Comparison of ENCODE assay signal across 29 cellular contexts in genomic region chr2:173659522-173659921, GRCh38.
"Had no signal": no experiment of that assay in that cellular context is flagged by ENCODE, and none has a peak within 500 bp of the region (broad histone marks: within the 10 kb centered on the region; RNA-seq: fewer than 3 reads in every experiment).

No MANE protein-coding gene starts in this region.

- H3K4me1 ChIP-seq: gastrocnemius medialis, right atrium auricular region had no signal

- FAIRE-seq: colon, endometrium, kidney, small intestine had no signal

- DNase-seq: activated CD4-positive, alpha-beta memory T cell treated with anti-CD3 and anti-CD28 coated beads, Interleukin-2, amount 10 ng/mL, durations not matched to agents 7 days and 5 days; activated CD4-positive, alpha-beta T cell treated with anti-CD3 and anti-CD28 coated beads for 48 hours; activated CD4-positive, CD25-positive, alpha-beta regulatory T cell; activated CD8-positive, alpha-beta memory T cell treated with anti-CD3 and anti-CD28 coated beads, Interleukin-2, amount 10 ng/mL, durations not matched to agents 7 days and 5 days; activated naive CD4-positive, alpha-beta T cell; activated naive CD8-positive, alpha-beta T cell treated with anti-CD3 and anti-CD28 coated beads for 36 hours; amygdala; caudate nucleus; dorsolateral prefrontal cortex; erythroblast; gastrocnemius medialis; head of caudate nucleus; kidney; nephron progenitor cell; small intestine; stimulated activated CD4-positive, alpha-beta T cell treated with anti-CD3 and anti-CD28 coated beads, Interleukin-15, amount 100 ng/mL, for 24 hours; stimulated activated CD4-positive, alpha-beta T cell treated with anti-CD3 and anti-CD28 coated beads, Interleukin-2, amount 100 ng/mL, for 48 hours; stimulated activated naive CD8-positive, alpha-beta T cell treated with anti-CD3 and anti-CD28 coated beads, Interleukin-15, amount 100 ng/mL, for 72 hours; T-helper 1 cell; T-helper 9 cell; trophoblast cell had no signal

- H3K27me3 ChIP-seq: gastrocnemius medialis, right atrium auricular region had no signal

- ATAC-seq: activated CD8-positive, alpha-beta memory T cell treated with anti-CD3 and anti-CD28 coated beads, Interleukin-2, amount 10 ng/mL, durations not matched to agents 7 days and 5 days; activated T-helper 17 cell treated with anti-CD3 and anti-CD28 coated beads, Interleukin-2, amount 50 U/mL, for 72 hours; gastrocnemius medialis; left lobe of liver; stimulated activated naive CD8-positive, alpha-beta T cell treated with anti-CD3 and anti-CD28 coated beads, Interleukin-15, amount 100 ng/mL, for 72 hours had no signal

- H3K27ac Mint-ChIP-seq: activated CD4-positive, alpha-beta memory T cell treated with anti-CD3 and anti-CD28 coated beads, Interleukin-2, amount 10 ng/mL, durations not matched to agents 7 days and 5 days; activated CD8-positive, alpha-beta memory T cell treated with anti-CD3 and anti-CD28 coated beads, Interleukin-2, amount 10 ng/mL, durations not matched to agents 7 days and 5 days; activated naive CD8-positive, alpha-beta T cell treated with anti-CD3 and anti-CD28 coated beads for 36 hours; activated T-helper 17 cell treated with anti-CD3 and anti-CD28 coated beads, Interleukin-2, amount 50 U/mL, for 72 hours; nephron progenitor cell; progenitor cell of endocrine pancreas; stimulated activated naive CD8-positive, alpha-beta T cell treated with anti-CD3 and anti-CD28 coated beads, Interleukin-15, amount 100 ng/mL, for 72 hours had no signal

- H3K36me3 ChIP-seq: gastrocnemius medialis, right atrium auricular region had no signal

- H3K4me3 Mint-ChIP-seq: activated CD4-positive, alpha-beta memory T cell treated with anti-CD3 and anti-CD28 coated beads, Interleukin-2, amount 10 ng/mL, durations not matched to agents 7 days and 5 days; activated CD8-positive, alpha-beta memory T cell treated with anti-CD3 and anti-CD28 coated beads, Interleukin-2, amount 10 ng/mL, durations not matched to agents 7 days and 5 days; activated naive CD8-positive, alpha-beta T cell treated with anti-CD3 and anti-CD28 coated beads for 36 hours; activated T-helper 17 cell treated with anti-CD3 and anti-CD28 coated beads, Interleukin-2, amount 50 U/mL, for 72 hours; nephron progenitor cell; stimulated activated naive CD8-positive, alpha-beta T cell treated with anti-CD3 and anti-CD28 coated beads, Interleukin-15, amount 100 ng/mL, for 72 hours had no signal

- H3K36me3 Mint-ChIP-seq: activated CD8-positive, alpha-beta memory T cell treated with anti-CD3 and anti-CD28 coated beads, Interleukin-2, amount 10 ng/mL, durations not matched to agents 7 days and 5 days; activated naive CD8-positive, alpha-beta T cell treated with anti-CD3 and anti-CD28 coated beads for 36 hours; brain had no signal

- H3K9me3 Mint-ChIP-seq: activated CD4-positive, alpha-beta memory T cell treated with anti-CD3 and anti-CD28 coated beads, Interleukin-2, amount 10 ng/mL, durations not matched to agents 7 days and 5 days; activated naive CD8-positive, alpha-beta T cell treated with anti-CD3 and anti-CD28 coated beads for 36 hours; activated T-helper 17 cell treated with anti-CD3 and anti-CD28 coated beads, Interleukin-2, amount 50 U/mL, for 72 hours; nephron progenitor cell; stimulated activated naive CD8-positive, alpha-beta T cell treated with anti-CD3 and anti-CD28 coated beads, Interleukin-15, amount 100 ng/mL, for 72 hours had no signal

- H3K27ac ChIP-seq: dorsolateral prefrontal cortex, gastrocnemius medialis, right atrium auricular region had no signal

- H3K4me3 ChIP-seq: dorsolateral prefrontal cortex, gastrocnemius medialis, lung, right atrium auricular region had no signal

- H3K9me3 ChIP-seq: gastrocnemius medialis, right atrium auricular region had no signal

- H3K4me1 Mint-ChIP-seq: activated CD4-positive, alpha-beta memory T cell treated with anti-CD3 and anti-CD28 coated beads, Interleukin-2, amount 10 ng/mL, durations not matched to agents 7 days and 5 days; activated CD8-positive, alpha-beta memory T cell treated with anti-CD3 and anti-CD28 coated beads, Interleukin-2, amount 10 ng/mL, durations not matched to agents 7 days and 5 days; activated naive CD8-positive, alpha-beta T cell treated with anti-CD3 and anti-CD28 coated beads for 36 hours; activated T-helper 17 cell treated with anti-CD3 and anti-CD28 coated beads, Interleukin-2, amount 50 U/mL, for 72 hours; stimulated activated naive CD8-positive, alpha-beta T cell treated with anti-CD3 and anti-CD28 coated beads, Interleukin-15, amount 100 ng/mL, for 72 hours had no signal
